Comparison of ENCODE assay signal across 22 cellular contexts in genomic region chr7:156819733-156820295, GRCh38.
"Had no signal": no experiment of that assay in that cellular context is flagged by ENCODE, and none has a peak within 500 bp of the region (broad histone marks: within the 10 kb centered on the region; RNA-seq: fewer than 3 reads in every experiment).

No MANE protein-coding gene starts in this region.

- H3K36me3 ChIP-seq: breast epithelium, pancreas had no signal

- H3K27ac ChIP-seq: breast epithelium, colonic mucosa, heart left ventricle, pancreas, psoas muscle, suprapubic skin, tibial artery had no signal

- FAIRE-seq: pancreas had no signal

- H3K4me3 Mint-ChIP-seq: activated B cell treated with CpG ODN at 0.5 μM for 24 hours; activated CD8-positive, alpha-beta memory T cell treated with anti-CD3 and anti-CD28 coated beads, Interleukin-2, amount 10 ng/mL, durations not matched to agents 7 days and 5 days; activated CD8-positive, alpha-beta T cell treated with anti-CD3 and anti-CD28 coated beads, Interleukin-2, amount 10 ng/mL, durations not matched to agents 7 days and 5 days; activated T-cell treated with anti-CD3 and anti-CD28 coated beads, Interleukin-2, amount 50 U/mL, for 72 hours; naive thymus-derived CD4-positive, alpha-beta T cell had no signal

- H3K4me3 ChIP-seq: breast epithelium, colonic mucosa, heart left ventricle, pancreas, psoas muscle, smooth muscle cell, suprapubic skin, tibial artery had no signal

- H3K9me3 Mint-ChIP-seq: activated B cell treated with CpG ODN at 0.5 μM for 24 hours; activated naive CD4-positive, alpha-beta T cell treated with anti-CD3 and anti-CD28 coated beads, Interleukin-2, amount 50 U/mL, for 72 hours; activated T-cell treated with anti-CD3 and anti-CD28 coated beads, Interleukin-2, amount 50 U/mL, for 72 hours; naive thymus-derived CD4-positive, alpha-beta T cell had no signal

- H3K27me3 ChIP-seq: breast epithelium, colonic mucosa, heart left ventricle, pancreas, suprapubic skin, tibial artery had no signal

- H3K4me1 Mint-ChIP-seq: activated B cell treated with CpG ODN at 0.5 μM for 24 hours; activated CD8-positive, alpha-beta memory T cell treated with anti-CD3 and anti-CD28 coated beads, Interleukin-2, amount 10 ng/mL, durations not matched to agents 7 days and 5 days had no signal

- H3K4me2 ChIP-seq: smooth muscle cell had no signal

- H3K4me1 ChIP-seq: breast epithelium, colonic mucosa, heart left ventricle, psoas muscle, suprapubic skin, tibial artery had no signal

- DNase-seq: activated B cell treated with CpG ODN at 0.5 μM for 24 hours; activated CD8-positive, alpha-beta memory T cell treated with anti-CD3 and anti-CD28 coated beads, Interleukin-2, amount 10 ng/mL, durations not matched to agents 7 days and 5 days; activated CD8-positive, alpha-beta T cell treated with anti-CD3 and anti-CD28 coated beads, Interleukin-2, amount 10 ng/mL, durations not matched to agents 7 days and 5 days; activated naive CD4-positive, alpha-beta T cell; cerebellar nuclear complex; colonic mucosa; effector CD8-positive, alpha-beta T cell; heart left ventricle; midbrain; naive thymus-derived CD4-positive, alpha-beta T cell; nucleus accumbens; pancreas; psoas muscle; stimulated activated CD4-positive, alpha-beta T cell treated with anti-CD3 and anti-CD28 coated beads, Interleukin-1b, Interleukin-23, amount 100 ng/mL, for 48 hours; stimulated activated CD4-positive, alpha-beta T cell treated with anti-CD3 and anti-CD28 coated beads, Interleukin-4, amount 100 ng/mL, for 4 hours; stimulated activated naive CD4-positive, alpha-beta T cell; tibial artery had no signal

- H3K27me3 Mint-ChIP-seq: activated B cell treated with CpG ODN at 0.5 μM for 24 hours; activated CD8-positive, alpha-beta memory T cell treated with anti-CD3 and anti-CD28 coated beads, Interleukin-2, amount 10 ng/mL, durations not matched to agents 7 days and 5 days; naive thymus-derived CD4-positive, alpha-beta T cell had no signal

- H3K27ac Mint-ChIP-seq: activated B cell treated with CpG ODN at 0.5 μM for 24 hours; activated CD8-positive, alpha-beta memory T cell treated with anti-CD3 and anti-CD28 coated beads, Interleukin-2, amount 10 ng/mL, durations not matched to agents 7 days and 5 days; activated CD8-positive, alpha-beta T cell treated with anti-CD3 and anti-CD28 coated beads, Interleukin-2, amount 10 ng/mL, durations not matched to agents 7 days and 5 days; activated naive CD4-positive, alpha-beta T cell treated with anti-CD3 and anti-CD28 coated beads, Interleukin-2, amount 50 U/mL, for 72 hours had no signal

- ATAC-seq: activated CD8-positive, alpha-beta memory T cell treated with anti-CD3 and anti-CD28 coated beads, Interleukin-2, amount 10 ng/mL, durations not matched to agents 7 days and 5 days; activated CD8-positive, alpha-beta T cell treated with anti-CD3 and anti-CD28 coated beads, Interleukin-2, amount 10 ng/mL, durations not matched to agents 7 days and 5 days; activated naive CD4-positive, alpha-beta T cell treated with anti-CD3 and anti-CD28 coated beads, Interleukin-2, amount 50 U/mL, for 72 hours; activated T-cell treated with anti-CD3 and anti-CD28 coated beads, Interleukin-2, amount 50 U/mL, for 72 hours; heart left ventricle; naive thymus-derived CD4-positive, alpha-beta T cell; pancreas; psoas muscle had no signal

- H3K36me3 Mint-ChIP-seq: activated naive CD4-positive, alpha-beta T cell treated with anti-CD3 and anti-CD28 coated beads, Interleukin-2, amount 50 U/mL, for 72 hours had no signal

- H3K9me3 ChIP-seq: breast epithelium, colonic mucosa, heart left ventricle, pancreas, psoas muscle, suprapubic skin, tibial artery had no signal
